Comparison of ENCODE assay signal across 1 cellular context in genomic region chr9:68780377-68780707, GRCh38.
TF ChIP-seq lines count a peak whose summit lies in the region.

No MANE protein-coding gene starts in this region.

TF ChIP-seq in K562, 482 proteins besides CTCF, POLR2A, EP300 and RAD21 (continued from another document):
- 0 out of 2 replicates have a peak, but pooled peaks have one; percentile 31 for TF ChIP-seq ARID3B (CRISPR knock-in tag; IDR thresholded peaks at IDR 0.05; ENCODE audit: borderline replicate concordance)
- TF ChIP-seq RBBP5 (IDR thresholded peaks at IDR 0.05; ENCODE audit: borderline replicate concordance, insufficient read depth, low read length, poor library complexity, severe bottlenecking), result peak; percentile 60
- TF ChIP-seq CREM (IDR thresholded peaks at IDR 0.05; ENCODE audit: low read depth), result 0 out of 2 replicates have a peak, but pooled peaks have one; percentile 1
- TF ChIP-seq ZNF740 (CRISPR knock-in tag; IDR thresholded peaks at IDR 0.05), result peak; percentile 49; the same call in 1 of the 2 replicates
- TF ChIP-seq ZNF740 (tag; IDR thresholded peaks at IDR 0.05), result no peak
- TF ChIP-seq HDAC1 (IDR thresholded peaks at IDR 0.05), result peak in 1 of 2 experiments; percentile 48; a peak in 1 of 4 replicates
